ENCODE assay signal across 9 cellular contexts in the genomic region with DNA sequence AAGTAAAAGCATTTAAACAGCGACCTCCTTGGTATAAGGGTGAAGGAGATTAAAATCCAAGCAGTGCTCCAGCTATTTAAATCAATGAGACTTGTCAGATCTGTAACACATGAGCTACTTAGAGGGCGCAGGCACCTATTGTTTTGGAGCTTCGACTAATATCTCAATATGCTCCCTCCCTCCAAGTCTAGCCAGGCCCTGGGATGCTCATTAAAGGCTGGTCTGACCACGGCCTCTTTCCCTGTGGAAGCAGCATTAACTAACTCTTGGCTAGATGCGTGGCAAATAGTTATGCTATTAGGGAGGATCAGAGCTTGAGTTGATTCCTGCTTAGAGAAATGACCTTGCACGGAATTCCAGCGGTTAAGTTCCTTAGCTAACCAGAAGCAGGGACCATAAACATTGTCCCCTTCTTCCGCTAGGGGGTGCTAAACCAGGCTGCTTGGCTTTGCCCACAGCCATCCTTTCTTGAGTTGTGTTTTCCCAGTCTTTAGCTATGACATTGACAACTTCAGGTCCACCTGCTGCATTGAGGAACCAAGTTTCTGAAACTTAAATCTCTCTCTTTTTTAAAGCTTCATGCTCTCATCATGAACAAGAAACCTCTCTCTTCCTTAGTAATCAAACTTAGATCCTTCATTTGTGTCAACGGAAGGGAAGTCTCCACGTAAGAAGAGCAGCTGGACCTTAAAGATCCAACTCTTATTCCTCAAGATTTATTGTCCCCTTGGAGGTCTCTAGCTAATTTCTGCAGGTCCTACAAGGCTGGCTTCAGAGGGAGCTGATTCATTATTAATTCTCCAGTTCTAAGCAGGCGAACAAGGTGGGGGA.
DNase-seq lines count a peak whose midpoint lies in the region; ATAC-seq, FAIRE-seq and TF ChIP-seq lines count a peak whose summit lies in the region.
"Had no signal": no experiment of that assay in that cellular context is flagged by ENCODE, and none has a peak within 500 bp of the region (broad histone marks: within the 10 kb centered on the region; RNA-seq: fewer than 3 reads in every experiment).

No MANE protein-coding gene starts in this region.

- H3K4me3 ChIP-seq in BJ (ENCODE audit: low read depth, low read length) (no peak overlapping the region), HUES48 (ENCODE audit: low read depth, low read length) (no peak overlapping the region), keratinocyte (ENCODE audit: control insufficient read depth in 2 of 3, extremely low read depth in 1 of 3, insufficient read depth in 2 of 3, low read depth in 1 of 3, low read length in 3 of 3) (no peak overlapping the region)
- H3K4me3 ChIP-seq: lung had no signal

- H3K4me1 ChIP-seq in HUES48 (ENCODE audit: control insufficient read depth, insufficient read depth, low read length) = peaks cover 56% of the 10 kb centered on the region
- peaks cover 13% of the 10 kb centered on the region for H3K4me1 ChIP-seq in keratinocyte (ENCODE audit: control insufficient read depth, extremely low read depth, insufficient read depth, low read length)

- H3K9me1 ChIP-seq in keratinocyte (ENCODE audit: control insufficient read depth, extremely low read depth, insufficient read depth, low read length) = no peaks in the 10 kb centered on the region

- POLR2A ChIA-PET in BJ (lab: Charles Lee) = no interaction called here

- DNase-seq in BJ (ENCODE audit: low read depth) (no peak), keratinocyte (ENCODE audit: low read depth, low spot score) (peak; percentile 17), NCI-H2227 treated with DMSO at 0.1 percent for 48 hours (lab: John Stamatoyannopoulos, UW) (no peak), midbrain (lab: John Stamatoyannopoulos, UW) (no peak), DMS153 treated with DMSO at 0.1 percent for 48 hours (lab: John Stamatoyannopoulos, UW; ENCODE audit: unreplicated experiment) (no peak)
- DNase-seq in activated CD4-positive, alpha-beta T cell treated with anti-CD3 and anti-CD28 coated beads, Interleukin-2, amount 10 ng/mL, durations not matched to agents 24 days and 14 days = peak; percentile 65

- intact Hi-C loops in activated CD4-positive, alpha-beta T cell treated with anti-CD3 and anti-CD28 coated beads, Interleukin-2, amount 10 ng/mL, durations not matched to agents 24 days and 14 days (cut with micrococcal nuclease) = no loop called here

- peak overlapping the region; percentile 79 for H3K27ac ChIP-seq in HUES48 (ENCODE audit: low read depth, low read length)
- H3K27ac ChIP-seq in keratinocyte (ENCODE audit: control insufficient read depth, insufficient read depth, low read length) = no peak overlapping the region

- H3K36me3 Mint-ChIP-seq in activated CD4-positive, alpha-beta T cell treated with anti-CD3 and anti-CD28 coated beads, Interleukin-2, amount 10 ng/mL, durations not matched to agents 24 days and 14 days (ENCODE audit: low read depth) = no peaks in the 10 kb centered on the region

- peaks cover 11% of the 10 kb centered on the region for H3K27me3 Mint-ChIP-seq in activated CD4-positive, alpha-beta T cell treated with anti-CD3 and anti-CD28 coated beads, Interleukin-2, amount 10 ng/mL, durations not matched to agents 24 days and 14 days

- H2AFZ ChIP-seq in keratinocyte (ENCODE audit: control insufficient read depth, low read length) = no peak overlapping the region

- CTCF ChIA-PET in BJ (lab: Yijun Ruan, JAX) = interaction anchor here (0.6 to 1.9 kb wide), 11 partner anchors 10 to 236 kb away, joined by 3 to 10 read pairs (median 4); no protein-coding TSS in a partner anchor

- dilution Hi-C loops in keratinocyte (cut with MboI; ENCODE audit: extremely low pct_ligation_motif_present, low sequenced_read_pairs) = loop anchor here (5.0 kb wide), 1 partner anchor 69 kb away; no protein-coding TSS in a partner anchor

- no peaks in the 10 kb centered on the region for H3K9me3 ChIP-seq in HUES48 (ENCODE audit: control insufficient read depth, insufficient read depth, low read length)
- H3K9me3 ChIP-seq in keratinocyte (ENCODE audit: control insufficient read depth, low read depth, low read length) = no peaks in the 10 kb centered on the region

- no peak overlapping the region for H3K4me2 ChIP-seq in keratinocyte (ENCODE audit: control insufficient read depth, extremely low read depth, insufficient read depth, low read depth, low read length)

- FAIRE-seq in keratinocyte (lab: Jason Lieb, UNC) = no peak

- no peaks in the 10 kb centered on the region for H4K20me1 ChIP-seq in keratinocyte (ENCODE audit: control insufficient read depth, extremely low read depth, insufficient read depth, low read length)

- TF ChIP-seq CTCF in BJ (IDR thresholded peaks at IDR 0.05; ENCODE audit: insufficient read depth, low read depth, low read length) (peak; percentile 63), keratinocyte (optimal IDR thresholded peaks at IDR 0.05 in 1 of 3, IDR thresholded peaks at IDR 0.05 in 1 of 3, conservative IDR thresholded peaks at IDR 0.05 in 1 of 3; ENCODE audit: extremely low read depth in 1 of 3, insufficient read depth in 2 of 3, low read length in 3 of 3) (peak; percentile 65 to 88 (median 78))

- ATAC-seq in GM18867 (IDR thresholded peaks at IDR 0.05; ENCODE audit: unreplicated experiment) = peak; percentile 80

- H3K27ac Mint-ChIP-seq in activated CD4-positive, alpha-beta T cell treated with anti-CD3 and anti-CD28 coated beads, Interleukin-2, amount 10 ng/mL, durations not matched to agents 24 days and 14 days = no peak overlapping the region

- H3K4me1 Mint-ChIP-seq in activated CD4-positive, alpha-beta T cell treated with anti-CD3 and anti-CD28 coated beads, Interleukin-2, amount 10 ng/mL, durations not matched to agents 24 days and 14 days = no peaks in the 10 kb centered on the region

- no peak overlapping the region for H3K9ac ChIP-seq in HUES48 (ENCODE audit: low read depth, low read length)
- no peak overlapping the region for H3K9ac ChIP-seq in keratinocyte (ENCODE audit: control insufficient read depth, extremely low read depth, insufficient read depth, low read length)

- no peak overlapping the region for H3K4me3 Mint-ChIP-seq in activated CD4-positive, alpha-beta T cell treated with anti-CD3 and anti-CD28 coated beads, Interleukin-2, amount 10 ng/mL, durations not matched to agents 24 days and 14 days

- H3K36me3 ChIP-seq in BJ (ENCODE audit: control insufficient read depth, insufficient read depth, low read length) = no peaks in the 10 kb centered on the region
- H3K36me3 ChIP-seq in HUES48 (ENCODE audit: control insufficient read depth, insufficient read depth, low read length) = no peaks in the 10 kb centered on the region
- H3K36me3 ChIP-seq in keratinocyte (ENCODE audit: control insufficient read depth in 2 of 2, extremely low read depth in 1 of 2, insufficient read depth in 2 of 2, low read length in 2 of 2) = no peaks in the 10 kb centered on the region

- peaks cover 5% of the 10 kb centered on the region; the same call in 1 of the 2 replicates for H3K27me3 ChIP-seq in BJ (ENCODE audit: control insufficient read depth, insufficient read depth, low read length)
- peaks cover 37% of the 10 kb centered on the region for H3K27me3 ChIP-seq in HUES48 (ENCODE audit: control insufficient read depth, insufficient read depth, low read length)
- no peaks in the 10 kb centered on the region for H3K27me3 ChIP-seq in keratinocyte (ENCODE audit: control insufficient read depth, extremely low read depth, insufficient read depth, low read length)

- H3K9me3 Mint-ChIP-seq in activated CD4-positive, alpha-beta T cell treated with anti-CD3 and anti-CD28 coated beads, Interleukin-2, amount 10 ng/mL, durations not matched to agents 24 days and 14 days = no peaks in the 10 kb centered on the region

- no peaks in the 10 kb centered on the region for H3K79me2 ChIP-seq in keratinocyte (ENCODE audit: control insufficient read depth, insufficient read depth, low read length)

Comparison
In these comparisons a context has a peak if more than half of its experiments do, and no peak if none do; other contexts are left out.
1. DNase-seq: peak in activated CD4-positive, alpha-beta T cell treated with anti-CD3 and anti-CD28 coated beads, Interleukin-2, amount 10 ng/mL, durations not matched to agents 24 days and 14 days (single experiment) and keratinocyte (single experiment); none in BJ (single experiment), NCI-H2227 treated with DMSO at 0.1 percent for 48 hours (single experiment), midbrain (single experiment) and DMS153 treated with DMSO at 0.1 percent for 48 hours (single experiment).